2 cellular contexts compared by ENCODE assay signal in the genomic region with DNA sequence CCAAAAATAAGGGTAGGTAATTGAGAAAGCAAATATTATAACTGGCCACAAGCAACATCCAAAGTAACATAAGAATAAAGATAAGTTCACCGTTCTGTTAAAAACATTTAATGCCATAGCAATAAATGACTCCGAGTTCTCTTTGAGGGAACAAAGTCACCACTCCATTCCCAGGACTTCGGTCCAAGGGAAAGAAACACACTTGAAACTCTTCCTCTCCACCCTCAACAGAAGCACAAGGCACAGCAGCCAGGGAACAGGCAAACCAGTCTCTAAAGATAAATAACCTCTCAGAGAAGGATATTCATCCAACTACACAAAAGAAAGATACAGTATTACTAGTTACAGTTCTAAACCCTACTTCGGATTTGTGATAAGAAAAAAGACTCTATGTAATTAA.
TF ChIP-seq lines count a peak whose summit lies in the region.

No MANE protein-coding gene starts in this region.

TF ChIP-seq in A549, 52 proteins besides CTCF, POLR2A, EP300 and RAD21 (continued from another document):
- TF ChIP-seq, protein P1, sequence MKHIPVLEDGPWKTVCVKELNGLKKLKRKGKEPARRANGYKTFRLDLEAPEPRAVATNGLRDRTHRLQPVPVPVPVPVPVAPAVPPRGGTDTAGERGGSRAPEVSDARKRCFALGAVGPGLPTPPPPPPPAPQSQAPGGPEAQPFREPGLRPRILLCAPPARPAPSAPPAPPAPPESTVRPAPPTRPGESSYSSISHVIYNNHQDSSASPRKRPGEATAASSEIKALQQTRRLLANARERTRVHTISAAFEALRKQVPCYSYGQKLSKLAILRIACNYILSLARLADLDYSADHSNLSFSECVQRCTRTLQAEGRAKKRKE (CRISPR knock-in tag; IDR thresholded peaks at IDR 0.05; ENCODE audit: low read depth), result no peak
- TF ChIP-seq FOXS1 (CRISPR knock-in tag; IDR thresholded peaks at IDR 0.05), result no peak
- TF ChIP-seq CBX2 (IDR thresholded peaks at IDR 0.05; ENCODE audit: borderline replicate concordance, low read depth), result no peak
- TF ChIP-seq, protein P2, sequence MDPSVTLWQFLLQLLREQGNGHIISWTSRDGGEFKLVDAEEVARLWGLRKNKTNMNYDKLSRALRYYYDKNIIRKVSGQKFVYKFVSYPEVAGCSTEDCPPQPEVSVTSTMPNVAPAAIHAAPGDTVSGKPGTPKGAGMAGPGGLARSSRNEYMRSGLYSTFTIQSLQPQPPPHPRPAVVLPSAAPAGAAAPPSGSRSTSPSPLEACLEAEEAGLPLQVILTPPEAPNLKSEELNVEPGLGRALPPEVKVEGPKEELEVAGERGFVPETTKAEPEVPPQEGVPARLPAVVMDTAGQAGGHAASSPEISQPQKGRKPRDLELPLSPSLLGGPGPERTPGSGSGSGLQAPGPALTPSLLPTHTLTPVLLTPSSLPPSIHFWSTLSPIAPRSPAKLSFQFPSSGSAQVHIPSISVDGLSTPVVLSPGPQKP (IDR thresholded peaks at IDR 0.05; ENCODE audit: low read depth, low read length), result no peak
- no peak for TF ChIP-seq RCOR1 (IDR thresholded peaks at IDR 0.05; ENCODE audit: low read depth, low read length)
- no peak for TF ChIP-seq EHMT2 (IDR thresholded peaks at IDR 0.05; ENCODE audit: low read depth)

TF ChIP-seq in WTC11, 78 proteins besides CTCF, POLR2A, EP300 and RAD21 (continued from another document):
- TF ChIP-seq, protein P3, sequence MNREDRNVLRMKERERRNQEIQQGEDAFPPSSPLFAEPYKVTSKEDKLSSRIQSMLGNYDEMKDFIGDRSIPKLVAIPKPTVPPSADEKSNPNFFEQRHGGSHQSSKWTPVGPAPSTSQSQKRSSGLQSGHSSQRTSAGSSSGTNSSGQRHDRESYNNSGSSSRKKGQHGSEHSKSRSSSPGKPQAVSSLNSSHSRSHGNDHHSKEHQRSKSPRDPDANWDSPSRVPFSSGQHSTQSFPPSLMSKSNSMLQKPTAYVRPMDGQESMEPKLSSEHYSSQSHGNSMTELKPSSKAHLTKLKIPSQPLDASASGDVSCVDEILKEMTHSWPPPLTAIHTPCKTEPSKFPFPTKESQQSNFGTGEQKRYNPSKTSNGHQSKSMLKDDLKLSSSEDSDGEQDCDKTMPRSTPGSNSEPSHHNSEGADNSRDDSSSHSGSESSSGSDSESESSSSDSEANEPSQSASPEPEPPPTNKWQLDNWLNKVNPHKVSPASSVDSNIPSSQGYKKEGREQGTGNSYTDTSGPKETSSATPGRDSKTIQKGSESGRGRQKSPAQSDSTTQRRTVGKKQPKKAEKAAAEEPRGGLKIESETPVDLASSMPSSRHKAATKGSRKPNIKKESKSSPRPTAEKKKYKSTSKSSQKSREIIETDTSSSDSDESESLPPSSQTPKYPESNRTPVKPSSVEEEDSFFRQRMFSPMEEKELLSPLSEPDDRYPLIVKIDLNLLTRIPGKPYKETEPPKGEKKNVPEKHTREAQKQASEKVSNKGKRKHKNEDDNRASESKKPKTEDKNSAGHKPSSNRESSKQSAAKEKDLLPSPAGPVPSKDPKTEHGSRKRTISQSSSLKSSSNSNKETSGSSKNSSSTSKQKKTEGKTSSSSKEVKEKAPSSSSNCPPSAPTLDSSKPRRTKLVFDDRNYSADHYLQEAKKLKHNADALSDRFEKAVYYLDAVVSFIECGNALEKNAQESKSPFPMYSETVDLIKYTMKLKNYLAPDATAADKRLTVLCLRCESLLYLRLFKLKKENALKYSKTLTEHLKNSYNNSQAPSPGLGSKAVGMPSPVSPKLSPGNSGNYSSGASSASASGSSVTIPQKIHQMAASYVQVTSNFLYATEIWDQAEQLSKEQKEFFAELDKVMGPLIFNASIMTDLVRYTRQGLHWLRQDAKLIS (CRISPR knock-in tag; IDR thresholded peaks at IDR 0.05; ENCODE audit: borderline replicate concordance), result no peak
- TF ChIP-seq CBFB (CRISPR knock-in tag; IDR thresholded peaks at IDR 0.05; ENCODE audit: low read depth) (no peak), ATF1 (CRISPR knock-in tag; IDR thresholded peaks at IDR 0.05) (no peak), CREB1 (CRISPR knock-in tag; IDR thresholded peaks at IDR 0.05) (no peak), SP1 (CRISPR knock-in tag; conservative IDR thresholded peaks at IDR 0.05) (no peak), ZNF671 (CRISPR knock-in tag; IDR thresholded peaks at IDR 0.05) (no peak), ZNF396 (CRISPR knock-in tag; IDR thresholded peaks at IDR 0.05; ENCODE audit: borderline replicate concordance) (no peak), NR1H2 (CRISPR knock-in tag; IDR thresholded peaks at IDR 0.05) (no peak)
TF ChIP-seq in WTC11: peak in this region for 0.
